1 cellular context compared by ENCODE assay signal in the genomic region with DNA sequence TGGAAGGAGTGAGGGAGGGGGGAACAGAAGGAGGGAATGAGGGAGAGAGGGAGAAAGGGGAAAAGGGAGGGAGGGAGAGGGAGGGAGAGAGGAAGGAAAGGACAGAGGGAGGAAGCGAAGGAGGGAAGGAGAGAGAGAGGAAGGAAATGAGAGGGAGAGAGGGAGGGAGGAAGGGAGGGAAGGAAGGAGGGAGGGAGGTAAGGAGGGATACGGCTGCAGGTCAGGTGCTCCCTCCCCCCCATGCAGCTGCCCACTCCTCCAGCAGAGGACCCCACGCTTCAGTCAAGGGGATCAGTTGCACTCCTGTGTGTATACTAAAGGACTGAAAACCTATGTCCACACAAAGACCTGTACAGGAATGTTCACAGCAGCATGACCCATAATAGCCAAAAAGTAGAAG.
TF ChIP-seq lines count a peak whose summit lies in the region.

No MANE protein-coding gene starts in this region.

TF ChIP-seq in WTC11, 78 proteins besides CTCF, POLR2A, EP300 and RAD21 (continued from another document):
- TF ChIP-seq, protein P1, sequence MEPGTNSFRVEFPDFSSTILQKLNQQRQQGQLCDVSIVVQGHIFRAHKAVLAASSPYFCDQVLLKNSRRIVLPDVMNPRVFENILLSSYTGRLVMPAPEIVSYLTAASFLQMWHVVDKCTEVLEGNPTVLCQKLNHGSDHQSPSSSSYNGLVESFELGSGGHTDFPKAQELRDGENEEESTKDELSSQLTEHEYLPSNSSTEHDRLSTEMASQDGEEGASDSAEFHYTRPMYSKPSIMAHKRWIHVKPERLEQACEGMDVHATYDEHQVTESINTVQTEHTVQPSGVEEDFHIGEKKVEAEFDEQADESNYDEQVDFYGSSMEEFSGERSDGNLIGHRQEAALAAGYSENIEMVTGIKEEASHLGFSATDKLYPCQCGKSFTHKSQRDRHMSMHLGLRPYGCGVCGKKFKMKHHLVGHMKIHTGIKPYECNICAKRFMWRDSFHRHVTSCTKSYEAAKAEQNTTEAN (CRISPR knock-in tag; IDR thresholded peaks at IDR 0.05): no peak
- TF ChIP-seq ZNF396 (CRISPR knock-in tag; IDR thresholded peaks at IDR 0.05; ENCODE audit: borderline replicate concordance): no peak
- no peak for TF ChIP-seq PRRX2 (CRISPR knock-in tag; IDR thresholded peaks at IDR 0.05)
- TF ChIP-seq ZNF232 (CRISPR knock-in tag; IDR thresholded peaks at IDR 0.05): no peak
TF ChIP-seq in WTC11: peak in this region for 0.
